20 cellular contexts compared by ENCODE assay signal in genomic region chr12:96143827-96144226, GRCh38. TPM values are rescaled to one million over a fixed set of nuclear protein-coding genes. Genes with fewer than 3 reads are reported as not detected.
DNase-seq lines count a peak whose midpoint lies in the region; ATAC-seq and TF ChIP-seq lines count a peak whose summit lies in the region.
"Had no signal": no experiment of that assay in that cellular context is flagged by ENCODE, and none has a peak within 500 bp of the region (broad histone marks: within the 10 kb centered on the region; RNA-seq: fewer than 3 reads in every experiment).

No MANE protein-coding gene starts in this region.

- H3K27ac ChIP-seq in KOPT-K1 (ENCODE audit: low read depth, low read length, poor library complexity, severe bottlenecking): peak overlapping the region; percentile 3
- H3K27ac ChIP-seq in neutrophil: peak overlapping the region; percentile 35
- no peak overlapping the region for H3K27ac ChIP-seq in GM23248
- H3K27ac ChIP-seq: prostate gland, SJCRH30, stomach, upper lobe of right lung had no signal

- H3K4me3 ChIP-seq in cardiac fibroblast (replicated peaks in 1 of 2; ENCODE audit: low read depth in 2 of 2, low read length in 2 of 2) (no peak overlapping the region), neutrophil (ENCODE audit: low read depth in 1 of 2, low read length in 1 of 2) (peak overlapping the region in 1 of 2 experiments; percentile 3), GM23248 (no peak overlapping the region)
- H3K4me3 ChIP-seq: prostate gland, SJCRH30, stomach, upper lobe of right lung had no signal

- in situ Hi-C loops in GM23248 (cut with MboI): no loop called here

- H3K79me2 ChIP-seq in GM23248 (ENCODE audit: insufficient read depth): no peaks in the 10 kb centered on the region

- H3K36me3 Mint-ChIP-seq in activated naive CD8-positive, alpha-beta T cell: no peaks in the 10 kb centered on the region
- no peaks in the 10 kb centered on the region for H3K36me3 Mint-ChIP-seq in activated naive CD8-positive, alpha-beta T cell treated with anti-CD3 and anti-CD28 coated beads, Interleukin-2, amount 50 U/mL, for 24 hours (ENCODE audit: low read depth)

- ATAC-seq in activated naive CD8-positive, alpha-beta T cell treated with anti-CD3 and anti-CD28 coated beads, Interleukin-2, amount 50 U/mL, for 24 hours: no peak

- H3K4me1 ChIP-seq in neutrophil (ENCODE audit: control insufficient read depth in 1 of 2, insufficient read depth in 1 of 2, low read depth in 1 of 2, low read length in 1 of 2): peaks cover 14 to 17% of the 10 kb centered on the region in 2 experiments
- H3K4me1 ChIP-seq in GM23248 (ENCODE audit: insufficient read depth): peaks cover 10% of the 10 kb centered on the region; the same call in 1 of the 2 replicates
- H3K4me1 ChIP-seq: prostate gland had no signal

- no peak overlapping the region for H3K4me2 ChIP-seq in GM23248 (ENCODE audit: unreplicated experiment)

- no peaks in the 10 kb centered on the region for H3K9me2 ChIP-seq in GM23248 (ENCODE audit: insufficient read depth)

- peaks cover 3% of the 10 kb centered on the region for H3K9me3 Mint-ChIP-seq in activated naive CD8-positive, alpha-beta T cell (ENCODE audit: low read depth)
- no peaks in the 10 kb centered on the region for H3K9me3 Mint-ChIP-seq in activated naive CD8-positive, alpha-beta T cell treated with anti-CD3 and anti-CD28 coated beads, Interleukin-2, amount 50 U/mL, for 24 hours
- H3K9me3 Mint-ChIP-seq: central memory CD8-positive, alpha-beta T cell; effector memory CD8-positive, alpha-beta T cell had no signal

- H3K27me3 ChIP-seq in neutrophil (no peaks in the 10 kb centered on the region), GM23248 (replicated peaks; ENCODE audit: insufficient read depth) (no peaks in the 10 kb centered on the region)
- H3K27me3 ChIP-seq: SJCRH30, stomach, upper lobe of right lung had no signal

- no peaks in the 10 kb centered on the region for H3K27me3 Mint-ChIP-seq in activated naive CD8-positive, alpha-beta T cell
- no peaks in the 10 kb centered on the region for H3K27me3 Mint-ChIP-seq in activated naive CD8-positive, alpha-beta T cell treated with anti-CD3 and anti-CD28 coated beads, Interleukin-2, amount 50 U/mL, for 24 hours
- H3K27me3 Mint-ChIP-seq: central memory CD8-positive, alpha-beta T cell; effector memory CD8-positive, alpha-beta T cell had no signal

- no peaks in the 10 kb centered on the region for H4K20me1 ChIP-seq in GM23248 (ENCODE audit: insufficient read depth)

- no peak for TF ChIP-seq CTCF in cardiac fibroblast (IDR thresholded peaks at IDR 0.05; ENCODE audit: low read depth, low read length)
- TF ChIP-seq CTCF in neutrophil (IDR thresholded peaks at IDR 0.05): no peak

- H3K36me3 ChIP-seq in KOPT-K1 (ENCODE audit: insufficient read depth, low read length) (no peaks in the 10 kb centered on the region), neutrophil (no peaks in the 10 kb centered on the region), GM23248 (ENCODE audit: low read depth) (no peaks in the 10 kb centered on the region)
- H3K36me3 ChIP-seq: prostate gland, SJCRH30, stomach, upper lobe of right lung had no signal

- no peak overlapping the region for H3K9ac ChIP-seq in GM23248

- H3K9me3 ChIP-seq in KOPT-K1 (ENCODE audit: insufficient read depth, low read length, poor library complexity, severe bottlenecking) (no peaks in the 10 kb centered on the region), neutrophil (no peaks in the 10 kb centered on the region), GM23248 (ENCODE audit: low read depth) (no peaks in the 10 kb centered on the region)
- H3K9me3 ChIP-seq: prostate gland, stomach, upper lobe of right lung had no signal

- H3K4me3 Mint-ChIP-seq in activated naive CD8-positive, alpha-beta T cell: peak overlapping the region; percentile 35
- H3K4me3 Mint-ChIP-seq in activated naive CD8-positive, alpha-beta T cell treated with anti-CD3 and anti-CD28 coated beads, Interleukin-2, amount 50 U/mL, for 24 hours: no peak overlapping the region

- H3K27ac Mint-ChIP-seq in activated naive CD8-positive, alpha-beta T cell: peak overlapping the region; percentile 16
- no peak overlapping the region for H3K27ac Mint-ChIP-seq in activated naive CD8-positive, alpha-beta T cell treated with anti-CD3 and anti-CD28 coated beads, Interleukin-2, amount 50 U/mL, for 24 hours

- no peak overlapping the region for H2AFZ ChIP-seq in GM23248

- 79 to 82% methylated on average over 5 of the region's 5 CpGs for WGBS in GM23248 (ENCODE audit: low coverage in 1 of 2, low lambda C conversion rate in 2 of 2, missing lambda C conversion rate in 2 of 2), 2 experiments

- no peak for DNase-seq in activated naive CD8-positive, alpha-beta T cell treated with anti-CD3 and anti-CD28 coated beads, Interleukin-2, amount 50 U/mL, for 24 hours
- DNase-seq in cardiac fibroblast (ENCODE audit: low read depth in 2 of 2) (peak; percentile 8 to 16), cerebellar nuclear complex (lab: John Stamatoyannopoulos, UW) (no peak), GM23248 (no peak), RPMI8226 (no peak)
- DNase-seq: activated CD4-positive, alpha-beta T cell treated with anti-CD3 and anti-CD28 coated beads for 1 hour; activated naive CD4-positive, alpha-beta T cell treated with anti-CD3 and anti-CD28 coated beads, Interleukin-2, amount 50 U/mL, for 16 hours; COR-L47; hypothalamus; NCI-H1694 treated with DMSO at 0.1 percent for 48 hours; SJCRH30; stimulated activated CD4-positive, alpha-beta T cell treated with anti-CD3 and anti-CD28 coated beads, Interleukin-12 subunit alpha, Interleukin-12 subunit beta, amount 100 ng/mL, for 4 hours; stomach; upper lobe of right lung had no signal

- peaks cover 29% of the 10 kb centered on the region for H3F3A ChIP-seq in GM23248 (ENCODE audit: insufficient read depth)

- peaks cover 28% of the 10 kb centered on the region for H3K4me1 Mint-ChIP-seq in activated naive CD8-positive, alpha-beta T cell (ENCODE audit: low read depth)
- H3K4me1 Mint-ChIP-seq in activated naive CD8-positive, alpha-beta T cell treated with anti-CD3 and anti-CD28 coated beads, Interleukin-2, amount 50 U/mL, for 24 hours: peaks cover 24% of the 10 kb centered on the region

RNA-seq across cellular contexts. Expression of gene ELK3, which starts 50.3 kb away (rescaled TPM):
- 27.1 and 31.9 TPM in 2 replicates for total RNA-seq in GM23248 (2014; rRNA removed; shearing (Covaris generic))
- polyA plus RNA-seq in GM23248 (2016; fragmentation: Nextera tagmentation; extraction: Ambion mirVana): 48.9 and 51.9 TPM in 2 replicates

Comparison
In these comparisons a context has a peak if more than half of its experiments do, and no peak if none do; other contexts are left out.
1. DNase-seq: peak in cardiac fibroblast (2 of 2); none in activated naive CD8-positive, alpha-beta T cell treated with anti-CD3 and anti-CD28 coated beads, Interleukin-2, amount 50 U/mL, for 24 hours (single experiment), cerebellar nuclear complex (0 of 2), GM23248 (single experiment) and RPMI8226 (single experiment).